9 cellular contexts compared by ENCODE assay signal in genomic region chr11:95556342-95557151, GRCh38.
DNase-seq lines count a peak whose midpoint lies in the region; ATAC-seq and TF ChIP-seq lines count a peak whose summit lies in the region.
"Had no signal": no experiment of that assay in that cellular context is flagged by ENCODE, and none has a peak within 500 bp of the region (broad histone marks: within the 10 kb centered on the region; RNA-seq: fewer than 3 reads in every experiment).

No MANE protein-coding gene starts in this region.

- in situ Hi-C loops in G401 (cut with HindIII; ENCODE audit: low sequenced_read_pairs) (no loop called here), HAP-1 (cut with MboI; ENCODE audit: low sequenced_read_pairs) (no loop called here)

- no peak for TF ChIP-seq EP300 in suprapubic skin (IDR thresholded peaks at IDR 0.05)

- no peaks in the 10 kb centered on the region for H3K9me3 ChIP-seq in suprapubic skin
- H3K9me3 ChIP-seq in HAP-1: no peaks in the 10 kb centered on the region

- peak; percentile 13 for DNase-seq in G401 (ENCODE audit: low spot score)
- DNase-seq in choroid plexus epithelial cell (ENCODE audit: low read depth): peak; percentile 37
- DNase-seq in suprapubic skin (ENCODE audit: low spot score in 2 of 2): no peak
- no peak for DNase-seq in NCI-H82 (lab: John Stamatoyannopoulos, UW)
- DNase-seq in HAP-1 (ENCODE audit: low spot score in 2 of 2): no peak
- no peak for DNase-seq in glomerular visceral epithelial cell (ENCODE audit: extremely low spot score)

- H3K4me3 ChIP-seq in choroid plexus epithelial cell (ENCODE audit: low read depth, low read length): no peak overlapping the region
- H3K4me3 ChIP-seq in suprapubic skin: no peak overlapping the region
- no peak overlapping the region for H3K4me3 ChIP-seq in HAP-1

- no peak for TF ChIP-seq POLR2A in suprapubic skin (IDR thresholded peaks at IDR 0.05)

- H3K27me3 ChIP-seq in suprapubic skin (no peaks in the 10 kb centered on the region), HAP-1 (ENCODE audit: low read depth) (no peaks in the 10 kb centered on the region)

- ATAC-seq in GM19468 (IDR thresholded peaks at IDR 0.05; ENCODE audit: extremely low read depth, unreplicated experiment): peak; percentile 64
- peak; percentile 82 for ATAC-seq in HG03460 (IDR thresholded peaks at IDR 0.05; ENCODE audit: unreplicated experiment)

- H3K27ac ChIP-seq in suprapubic skin: peak overlapping the region; percentile 61
- H3K27ac ChIP-seq: epithelial cell of prostate had no signal

- no peaks in the 10 kb centered on the region for H3K36me3 ChIP-seq in suprapubic skin
- no peaks in the 10 kb centered on the region for H3K36me3 ChIP-seq in HAP-1 (replicated peaks)

- peaks cover 3% of the 10 kb centered on the region for H3K4me1 ChIP-seq in suprapubic skin
- H3K4me1 ChIP-seq in HAP-1: peaks cover 6% of the 10 kb centered on the region; the same call in 1 of the 2 replicates

- TF ChIP-seq CTCF in choroid plexus epithelial cell (conservative IDR thresholded peaks at IDR 0.05; ENCODE audit: low read depth, low read length) (no peak), suprapubic skin (IDR thresholded peaks at IDR 0.05) (no peak)

- 56% methylated on average over 5 of the region's 5 CpGs for WGBS in suprapubic skin

Comparison
In these comparisons a context has a peak if more than half of its experiments do, and no peak if none do; other contexts are left out.
1. DNase-seq: peak in G401 (single experiment) and choroid plexus epithelial cell (single experiment); none in suprapubic skin (0 of 2), NCI-H82 (single experiment), HAP-1 (0 of 2) and glomerular visceral epithelial cell (single experiment).